In the genomic region with DNA sequence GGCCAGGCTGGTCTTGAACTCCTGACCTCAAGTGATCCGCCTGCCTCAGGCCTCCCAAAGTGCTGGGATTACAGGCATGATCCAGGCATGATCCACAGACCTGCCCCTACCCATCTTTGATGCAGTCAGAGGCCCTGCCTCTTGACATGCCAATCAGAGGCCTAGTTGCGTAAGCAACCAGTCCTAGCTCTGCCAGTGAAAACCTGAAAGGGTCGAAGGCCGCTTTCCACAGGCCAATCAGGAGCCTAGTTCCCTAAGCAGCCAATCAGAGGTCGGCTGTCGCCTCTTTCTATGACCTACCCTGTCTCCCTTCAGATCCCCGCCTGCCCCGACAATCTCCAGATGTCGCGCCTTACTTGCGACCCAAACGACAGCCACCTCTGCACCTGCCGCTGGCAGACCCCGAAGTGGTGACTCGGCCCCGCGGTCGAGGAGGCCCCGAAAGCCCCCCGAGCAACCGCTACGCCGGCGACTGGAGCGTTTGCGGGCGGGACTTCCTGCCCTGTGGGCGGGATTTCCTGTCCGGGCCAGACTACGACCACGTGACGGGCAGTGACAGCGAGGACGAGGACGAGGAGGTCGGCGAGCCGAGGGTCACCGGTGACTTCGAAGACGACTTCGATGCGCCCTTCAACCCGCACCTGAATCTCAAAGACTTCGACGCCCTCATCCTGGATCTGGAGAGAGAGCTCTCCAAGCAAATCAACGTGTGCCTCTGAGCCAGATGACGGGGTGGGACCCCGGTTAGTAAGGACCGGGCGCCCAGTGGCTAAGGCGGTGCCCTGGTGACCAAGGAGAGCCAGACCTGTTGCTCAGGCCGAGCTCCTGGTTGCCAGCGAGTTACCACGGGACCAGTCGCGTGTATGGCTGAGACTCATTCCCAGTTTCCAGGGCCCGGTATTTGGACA, we compare ENCODE assay signal across 1 cellular context.
TF ChIP-seq lines count a peak whose summit lies in the region.

No MANE protein-coding gene starts in this region.

TF ChIP-seq in WTC11, 78 proteins besides CTCF, POLR2A, EP300 and RAD21 (continued from another document):
- TF ChIP-seq ARID4B (CRISPR knock-in tag; IDR thresholded peaks at IDR 0.05; ENCODE audit: borderline replicate concordance) (no peak), PRDM15 (CRISPR knock-in tag; IDR thresholded peaks at IDR 0.05) (no peak), TP53 (CRISPR knock-in tag; IDR thresholded peaks at IDR 0.05) (no peak), CREB1 (CRISPR knock-in tag; IDR thresholded peaks at IDR 0.05) (no peak)
- TF ChIP-seq, protein P1, sequence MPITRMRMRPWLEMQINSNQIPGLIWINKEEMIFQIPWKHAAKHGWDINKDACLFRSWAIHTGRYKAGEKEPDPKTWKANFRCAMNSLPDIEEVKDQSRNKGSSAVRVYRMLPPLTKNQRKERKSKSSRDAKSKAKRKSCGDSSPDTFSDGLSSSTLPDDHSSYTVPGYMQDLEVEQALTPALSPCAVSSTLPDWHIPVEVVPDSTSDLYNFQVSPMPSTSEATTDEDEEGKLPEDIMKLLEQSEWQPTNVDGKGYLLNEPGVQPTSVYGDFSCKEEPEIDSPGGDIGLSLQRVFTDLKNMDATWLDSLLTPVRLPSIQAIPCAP (CRISPR knock-in tag; IDR thresholded peaks at IDR 0.05) = no peak
- TF ChIP-seq, protein P2, sequence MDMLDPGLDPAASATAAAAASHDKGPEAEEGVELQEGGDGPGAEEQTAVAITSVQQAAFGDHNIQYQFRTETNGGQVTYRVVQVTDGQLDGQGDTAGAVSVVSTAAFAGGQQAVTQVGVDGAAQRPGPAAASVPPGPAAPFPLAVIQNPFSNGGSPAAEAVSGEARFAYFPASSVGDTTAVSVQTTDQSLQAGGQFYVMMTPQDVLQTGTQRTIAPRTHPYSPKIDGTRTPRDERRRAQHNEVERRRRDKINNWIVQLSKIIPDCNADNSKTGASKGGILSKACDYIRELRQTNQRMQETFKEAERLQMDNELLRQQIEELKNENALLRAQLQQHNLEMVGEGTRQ (CRISPR knock-in tag; IDR thresholded peaks at IDR 0.05) = peak; percentile 66; the same call in 1 of the 2 replicates
